In genomic region chr5:157907479-157907878, GRCh38 we compare ENCODE assay signal across 24 cellular contexts. TPM values are rescaled to one million over a fixed set of nuclear protein-coding genes. Genes with fewer than 3 reads are reported as not detected.
DNase-seq lines count a peak whose midpoint lies in the region; ATAC-seq, FAIRE-seq and TF ChIP-seq lines count a peak whose summit lies in the region.
"Had no signal": no experiment of that assay in that cellular context is flagged by ENCODE, and none has a peak within 500 bp of the region (broad histone marks: within the 10 kb centered on the region; RNA-seq: fewer than 3 reads in every experiment).

No MANE protein-coding gene starts in this region.

- CTCF ChIA-PET in HEK293 (lab: Yijun Ruan, JAX) (interaction anchor here (0.6 kb wide), 1 partner anchor 270 kb away, joined by 3 read pairs; no protein-coding TSS in a partner anchor), WTC11 (lab: Charles Lee) (no interaction called here), H1 (lab: Charles Lee; ENCODE audit: partially characterized antibody) (interaction anchor here (0.6 to 2.4 kb wide), 6 partner anchors 10 to 88 kb away, joined by 3 to 9 read pairs (median 4); no protein-coding TSS in a partner anchor)

- no peak overlapping the region for H4K5ac ChIP-seq in H1 (ENCODE audit: insufficient read length, low read depth, low read length)

- H2BK5ac ChIP-seq in H1 (ENCODE audit: low read depth, low read length): no peak overlapping the region

- WGBS in H1 (ENCODE audit: extremely low coverage in 1 of 2, insufficient coverage in 1 of 2, insufficient read length in 1 of 2, insufficient replicate concordance in 2 of 2, low coverage in 1 of 2, low lambda C conversion rate in 2 of 2, missing lambda C conversion rate in 1 of 2), 2 experiments: 95% methylated on average over 3 of the region's 3 CpGs; no CpG with 5 or more reads in 1 of the 2 experiments

- no peak overlapping the region for H2AFZ ChIP-seq in H1 (ENCODE audit: low read length)

- no peak overlapping the region for H3K56ac ChIP-seq in H1 (replicated peaks; ENCODE audit: insufficient read length, low read depth, low read length)

- H2BK12ac ChIP-seq in H1 (ENCODE audit: low read depth, low read length): no peak overlapping the region

- H3K9ac ChIP-seq in H1 (replicated peaks in 1 of 4; ENCODE audit: extremely low read depth in 1 of 4, low read depth in 3 of 4, low read length in 3 of 4): no peak overlapping the region
- H3K9ac ChIP-seq: BLaER1 treated with 17β-estradiol and CSF1 and Interleukin-3, amounts not matched to agents 10 nM and 100 nM had no signal

- no peak overlapping the region for H2BK20ac ChIP-seq in H1 (ENCODE audit: low read length)

- no peak overlapping the region for H3K4me2 ChIP-seq in H1 (ENCODE audit: insufficient read depth in 1 of 2, low read depth in 2 of 2, low read length in 2 of 2)
- H3K4me2 ChIP-seq: A549; BLaER1 treated with 17β-estradiol and CSF1 and Interleukin-3, amounts not matched to agents 10 nM and 100 nM had no signal

- H3K36me3 ChIP-seq in HEK293 (ENCODE audit: control insufficient read depth in 2 of 2, insufficient read depth in 1 of 2, low read length in 2 of 2) (no peaks in the 10 kb centered on the region), H1 (ENCODE audit: control insufficient read depth in 2 of 4, insufficient read depth in 4 of 4, low read length in 3 of 4) (no peaks in the 10 kb centered on the region)
- H3K36me3 ChIP-seq: BLaER1 treated with 17β-estradiol and CSF1 and Interleukin-3, amounts not matched to agents 10 nM and 100 nM had no signal

- POLR2A ChIA-PET in HEK293 (lab: Yijun Ruan, JAX): no interaction called here
- POLR2A ChIA-PET in WTC11 (lab: Charles Lee): no interaction called here
- POLR2A ChIA-PET in H1 (lab: Charles Lee; ENCODE audit: partially characterized antibody): no interaction called here

- H3K4me3 Mint-ChIP-seq in WTC11: no peak overlapping the region
- H3K4me3 Mint-ChIP-seq: B cell; CD4-positive, alpha-beta T cell; CD8-positive, alpha-beta T cell had no signal

- H3K79me1 ChIP-seq in H1 (ENCODE audit: low read depth, low read length): no peaks in the 10 kb centered on the region

- no peaks in the 10 kb centered on the region for H3K23me2 ChIP-seq in H1 (ENCODE audit: low read depth, low read length)

- H4K8ac ChIP-seq in H1 (ENCODE audit: extremely low read depth, insufficient read depth, low read length): no peak overlapping the region

- H3K23ac ChIP-seq in H1 (ENCODE audit: insufficient read length): no peak overlapping the region

- no peak overlapping the region for H3K27ac Mint-ChIP-seq in WTC11
- H3K27ac Mint-ChIP-seq: B cell; CD4-positive, alpha-beta T cell; CD8-positive, alpha-beta T cell had no signal

- no peaks in the 10 kb centered on the region for H3K27me3 Mint-ChIP-seq in WTC11 (ENCODE audit: low read depth)
- H3K27me3 Mint-ChIP-seq: B cell; CD4-positive, alpha-beta T cell had no signal

- no peaks in the 10 kb centered on the region; the same call in 1 of the 2 replicates for H3K9me3 Mint-ChIP-seq in WTC11
- H3K9me3 Mint-ChIP-seq: CD4-positive, alpha-beta T cell; CD8-positive, alpha-beta T cell had no signal

- no peaks in the 10 kb centered on the region for H4K20me1 ChIP-seq in H1 (replicated peaks in 1 of 2; ENCODE audit: control insufficient read depth in 1 of 2, insufficient read depth in 2 of 2, low read length in 2 of 2)
- H4K20me1 ChIP-seq: BLaER1 treated with 17β-estradiol and CSF1 and Interleukin-3, amounts not matched to agents 10 nM and 100 nM had no signal

- H2BK15ac ChIP-seq in H1 (ENCODE audit: low read length): no peak overlapping the region

- no peak for TF ChIP-seq RAD21 in H1 (IDR thresholded peaks at IDR 0.05 in 1 of 2, conservative IDR thresholded peaks at IDR 0.05 in 1 of 2; ENCODE audit: low read depth in 2 of 2, low read length in 2 of 2)

- no peak overlapping the region for H3K18ac ChIP-seq in H1 (ENCODE audit: extremely low read depth, low read length)

- H3K4me1 Mint-ChIP-seq in WTC11: peaks cover 7% of the 10 kb centered on the region
- H3K4me1 Mint-ChIP-seq: B cell had no signal

- ATAC-seq in WTC11 (no peak), GM21515 (IDR thresholded peaks at IDR 0.05; ENCODE audit: unreplicated experiment) (no peak)
- ATAC-seq: A549; CD8-positive, alpha-beta T cell; GM12878 had no signal

- FAIRE-seq in H1 (lab: Jason Lieb, UNC): no peak
- FAIRE-seq: A549, GM12878, GM12892, GM18507 had no signal

- H4K91ac ChIP-seq in H1 (replicated peaks; ENCODE audit: insufficient read length, low read length): no peak overlapping the region

- H3K4me3 ChIP-seq in HEK293 (ENCODE audit: low read depth, low read length) (no peak overlapping the region), H1 (ENCODE audit: extremely low read depth in 1 of 4, insufficient read depth in 2 of 4, low read depth in 3 of 4, low read length in 4 of 4) (no peak overlapping the region)
- H3K4me3 ChIP-seq: A549; BLaER1 treated with 17β-estradiol and CSF1 and Interleukin-3, amounts not matched to agents 10 nM and 100 nM; GM12878 had no signal

- H2BK120ac ChIP-seq in H1 (replicated peaks; ENCODE audit: low read depth, low read length): no peak overlapping the region

- no peaks in the 10 kb centered on the region for H3K36me3 Mint-ChIP-seq in WTC11
- H3K36me3 Mint-ChIP-seq: CD8-positive, alpha-beta T cell had no signal

- H2AK5ac ChIP-seq in H1 (ENCODE audit: low read depth, low read length): no peak overlapping the region

- no peaks in the 10 kb centered on the region for H3K27me3 ChIP-seq in H1 (replicated peaks in 1 of 4; ENCODE audit: control insufficient read depth in 3 of 4, extremely low read depth in 1 of 4, insufficient read depth in 3 of 4, low read length in 3 of 4)
- H3K27me3 ChIP-seq: BLaER1 treated with 17β-estradiol and CSF1 and Interleukin-3, amounts not matched to agents 10 nM and 100 nM had no signal

- DNase-seq in WTC11 (ENCODE audit: low spot score): no peak
- no peak for DNase-seq in H1 (ENCODE audit: low read depth in 1 of 2, low spot score in 2 of 2)
- no peak for DNase-seq in activated CD8-positive, alpha-beta memory T cell treated with anti-CD3 and anti-CD28 coated beads for 24 hours
- DNase-seq: AML-193; CD4-positive, alpha-beta T cell; CD8-positive, alpha-beta T cell; COR-L47; DMS 273 treated with DMSO at 0.1 percent for 48 hours; DMS153; DMS53; DMS79; DND-41; EL; GDM1 had no signal

- no peaks in the 10 kb centered on the region for H3K79me2 ChIP-seq in H1 (ENCODE audit: control insufficient read depth in 1 of 2, insufficient read depth in 2 of 2, low read length in 2 of 2)

- H3K4me1 ChIP-seq in HEK293 (ENCODE audit: control insufficient read depth, insufficient read depth, low read length): no peaks in the 10 kb centered on the region
- peaks cover 0 to 2% (median under 1%) of the 10 kb centered on the region in 4 experiments; a peak in 3 of 7 replicates for H3K4me1 ChIP-seq in H1 (replicated peaks in 1 of 4; ENCODE audit: control insufficient read depth in 3 of 4, insufficient read depth in 4 of 4, low read length in 3 of 4)
- H3K4me1 ChIP-seq: A549 had no signal

- no peak for TF ChIP-seq EP300 in H1 (IDR thresholded peaks at IDR 0.05; ENCODE audit: borderline replicate concordance in 1 of 2, low read depth in 2 of 2, low read length in 2 of 2)

- H3K27ac ChIP-seq in HEK293 (ENCODE audit: extremely low read depth, low read depth, low read length) (no peak overlapping the region), H1 (ENCODE audit: low read depth, low read length) (no peak overlapping the region)
- H3K27ac ChIP-seq: 22Rv1; A549; BLaER1 treated with 17β-estradiol and CSF1 and Interleukin-3, amounts not matched to agents 10 nM and 100 nM; C4-2B had no signal

- TF ChIP-seq POLR2A in H1 (IDR thresholded peaks at IDR 0.05; ENCODE audit: control extremely low read depth in 1 of 2, low read depth in 2 of 2, low read length in 2 of 2): no peak

- H3K9me3 ChIP-seq in HEK293 (ENCODE audit: control insufficient read depth, insufficient read depth, low read depth, low read length) (no peaks in the 10 kb centered on the region), H1 (ENCODE audit: insufficient read depth in 2 of 2, low read depth in 1 of 2, low read length in 1 of 2) (no peaks in the 10 kb centered on the region)
- H3K9me3 ChIP-seq: A549; BLaER1 treated with 17β-estradiol and CSF1 and Interleukin-3, amounts not matched to agents 10 nM and 100 nM had no signal

- no peak overlapping the region for H3K14ac ChIP-seq in H1 (ENCODE audit: insufficient read length)

- TF ChIP-seq CTCF in HEK293 (tag by site-specific recombination; IDR thresholded peaks at IDR 0.05): no peak
- TF ChIP-seq CTCF in WTC11 (IDR thresholded peaks at IDR 0.05): no peak
- no peak for TF ChIP-seq CTCF in H1 (IDR thresholded peaks at IDR 0.05; ENCODE audit: control extremely low read depth in 1 of 3, insufficient read depth in 1 of 3, low read depth in 1 of 3, low read length in 3 of 3)

- H3K4ac ChIP-seq in H1 (replicated peaks; ENCODE audit: insufficient read length, low read depth, low read length): no peak overlapping the region

TF ChIP-seq in HEK293, 187 proteins besides CTCF, POLR2A, EP300 and RAD21 (continues in another document):
- TF ChIP-seq ZNF274 (IDR thresholded peaks at IDR 0.05; ENCODE audit: low read length): no peak
- no peak for TF ChIP-seq ZNF274 (tag by site-specific recombination; IDR thresholded peaks at IDR 0.05; ENCODE audit: borderline replicate concordance)

TF ChIP-seq in H1, 55 proteins besides CTCF, POLR2A, EP300 and RAD21:
- no peak for TF ChIP-seq BCL11A (IDR thresholded peaks at IDR 0.05; ENCODE audit: low read depth in 2 of 2, low read length in 2 of 2)
- peak; percentile 67; the same call in 1 of the 2 replicates for TF ChIP-seq KDM1A (IDR thresholded peaks at IDR 0.05; ENCODE audit: borderline replicate concordance, low read length)

RNA-seq across cellular contexts. Expression of gene CLINT1, which starts 48.5 kb away (rescaled TPM):
- 74.6 to 79.6 TPM (median 76.1 TPM) in 3 replicates for total RNA-seq in WTC11 (2021)
- total RNA-seq in H1 (2021; fragmentation: NEBNext Ultra II Directional; extraction: Animal tissue kit (Norgen Biotek cat#: 25700)): 84.7 and 85.9 TPM in 2 replicates
- polyA plus RNA-seq in H1 (2011; rRNA removed): 121 and 140 TPM in 2 replicates
- 113 TPM for polyA plus RNA-seq in H1 (2011; cell fraction: cytosol; rRNA removed)
- 184 TPM for polyA plus RNA-seq in H1 (2011; cell fraction: nucleus; rRNA removed)
- polyA plus RNA-seq in H1 (2012, experiment 1 of 2): 63.2 to 84.1 TPM (median 78.8 TPM) in 4 replicates
- polyA plus RNA-seq in H1 (2012, experiment 2 of 2): 4.8 TPM
- polyA plus RNA-seq in H1 (2013, experiment 1 of 2): 61.4 TPM
- 59.7 TPM for polyA plus RNA-seq in H1 (2013, experiment 2 of 2)
- 291 and 319 TPM in 2 replicates for polyA minus RNA-seq in H1 (2011; rRNA and poly(A)+ RNA removed)
- 78.7 TPM for polyA minus RNA-seq in H1 (2011; cell fraction: cytosol; rRNA and poly(A)+ RNA removed)
- polyA minus RNA-seq in H1 (2011; cell fraction: nucleus; rRNA and poly(A)+ RNA removed): 111 TPM

Comparison
In these comparisons a context has a peak if more than half of its experiments do, and no peak if none do; other contexts are left out.
1. Of the 8 proteins assayed by ChIP-seq in both HEK293 and WTC11: peak only in HEK293: none; only in WTC11: none; in both: ZNF121; in neither: 7.